Comparison of ENCODE assay signal across 29 cellular contexts in the genomic region with DNA sequence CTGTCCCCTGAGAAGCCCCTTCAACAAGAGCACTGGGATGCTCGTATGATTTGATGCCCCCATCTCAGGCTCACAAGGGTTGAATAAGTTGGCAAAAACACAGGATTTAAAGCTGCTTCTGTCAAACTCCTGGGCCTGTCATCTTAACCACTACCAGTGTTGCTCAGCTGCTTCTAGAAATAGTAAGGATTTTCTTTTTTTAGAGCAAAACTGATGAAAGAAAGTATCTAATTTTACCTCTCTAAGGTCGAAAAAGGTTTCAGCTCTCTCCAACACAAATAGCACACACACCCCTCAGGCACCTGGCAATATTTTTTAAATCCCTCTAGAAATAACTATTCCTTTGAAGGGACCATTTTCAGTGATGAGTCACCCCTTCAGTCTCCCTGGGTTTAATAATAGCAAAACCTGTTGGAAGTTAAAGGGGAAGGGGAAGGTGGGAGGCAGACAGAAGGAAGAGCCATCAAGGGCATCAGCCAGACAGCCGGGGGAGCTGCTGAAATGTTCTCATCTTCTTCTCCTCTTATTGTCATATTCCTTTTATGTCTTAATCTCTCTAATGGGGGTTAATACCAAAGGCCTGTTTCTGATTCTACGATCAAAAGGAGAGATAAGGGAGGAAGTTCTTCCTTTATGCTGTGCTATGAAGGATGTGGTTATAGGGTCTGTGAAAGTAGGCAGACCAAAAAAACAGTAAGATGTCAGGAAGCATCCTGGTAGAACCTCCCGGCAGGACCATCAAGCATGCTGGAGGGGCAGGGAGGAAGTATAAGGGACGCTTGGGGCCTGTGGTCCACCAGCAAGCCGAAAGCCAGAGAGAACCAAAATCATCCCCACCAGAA. TPM values are rescaled to one million over a fixed set of nuclear protein-coding genes. Genes with fewer than 3 reads are reported as not detected.
A peak's percentile ranks its signal among the peaks of the same experiment; 100 is the strongest.
DNase-seq lines count a peak whose midpoint lies in the region; ATAC-seq and TF ChIP-seq lines count a peak whose summit lies in the region.
"Had no signal": no experiment of that assay in that cellular context is flagged by ENCODE, and none has a peak within 500 bp of the region (broad histone marks: within the 10 kb centered on the region; RNA-seq: fewer than 3 reads in every experiment).

No MANE protein-coding gene starts in this region.

- TF ChIP-seq CTCF in osteoblast (IDR thresholded peaks at IDR 0.05; ENCODE audit: extremely low read depth, low read depth, low read length) (no peak), chondrocyte (IDR thresholded peaks at IDR 0.05) (no peak)

- H3K4me2 ChIP-seq in osteoblast (ENCODE audit: insufficient read depth, low read length), result no peak overlapping the region

- peak; percentile 50 for ATAC-seq in HG02623 (IDR thresholded peaks at IDR 0.05; ENCODE audit: unreplicated experiment)
- no peak for ATAC-seq in T-helper 17 cell
- no peak for ATAC-seq in activated naive CD4-positive, alpha-beta T cell treated with anti-CD3 and anti-CD28 coated beads, Interleukin-2, amount 50 U/mL, for 72 hours
- no peak for ATAC-seq in GM18505 (IDR thresholded peaks at IDR 0.05; ENCODE audit: unreplicated experiment)
- ATAC-seq: activated CD4-positive, alpha-beta T cell treated with anti-CD3 and anti-CD28 coated beads for 36 hours; heart left ventricle; stimulated activated naive CD8-positive, alpha-beta T cell treated with anti-CD3 and anti-CD28 coated beads, Interleukin-15, amount 100 ng/mL, for 72 hours had no signal

- no peaks in the 10 kb centered on the region for H4K20me1 ChIP-seq in osteoblast (ENCODE audit: insufficient read depth, low read length)

- no peaks in the 10 kb centered on the region for H3K36me3 ChIP-seq in osteoblast (ENCODE audit: insufficient read depth, low read length)
- H3K36me3 ChIP-seq: heart left ventricle, Peyer's patch, tibial nerve had no signal

- H3K4me3 Mint-ChIP-seq in T-helper 17 cell (peak overlapping the region; percentile 67), chondrocyte (ENCODE audit: unreplicated experiment) (no peak overlapping the region)
- H3K4me3 Mint-ChIP-seq: activated CD4-positive, alpha-beta T cell treated with anti-CD3 and anti-CD28 coated beads for 36 hours; activated naive CD8-positive, alpha-beta T cell; central memory CD8-positive, alpha-beta T cell; H9; stimulated activated naive CD8-positive, alpha-beta T cell treated with anti-CD3 and anti-CD28 coated beads, Interleukin-15, amount 100 ng/mL, for 72 hours had no signal

- H3K36me3 Mint-ChIP-seq in T-helper 17 cell (ENCODE audit: low read depth) (no peaks in the 10 kb centered on the region), chondrocyte (ENCODE audit: low read depth) (no peaks in the 10 kb centered on the region)
- no peaks in the 10 kb centered on the region for H3K36me3 Mint-ChIP-seq in activated naive CD4-positive, alpha-beta T cell treated with anti-CD3 and anti-CD28 coated beads, Interleukin-2, amount 50 U/mL, for 72 hours
- H3K36me3 Mint-ChIP-seq: activated naive CD8-positive, alpha-beta T cell had no signal

- H3K27ac Mint-ChIP-seq in T-helper 17 cell, result peak overlapping the region; percentile 47
- peak overlapping the region in 1 of 2 donors; percentile 50 for H3K27ac Mint-ChIP-seq in activated naive CD4-positive, alpha-beta T cell treated with anti-CD3 and anti-CD28 coated beads, Interleukin-2, amount 50 U/mL, for 72 hours
- no peak overlapping the region for H3K27ac Mint-ChIP-seq in chondrocyte (ENCODE audit: unreplicated experiment)
- H3K27ac Mint-ChIP-seq: activated CD4-positive, alpha-beta T cell treated with anti-CD3 and anti-CD28 coated beads for 36 hours; activated naive CD8-positive, alpha-beta T cell; H9 had no signal

- H3K4me1 Mint-ChIP-seq in T-helper 17 cell (peaks cover 38% of the 10 kb centered on the region), chondrocyte (ENCODE audit: low read depth) (peaks cover 9% of the 10 kb centered on the region)

- H3K9me3 Mint-ChIP-seq in activated naive CD4-positive, alpha-beta T cell treated with anti-CD3 and anti-CD28 coated beads, Interleukin-2, amount 50 U/mL, for 72 hours, result no peaks in the 10 kb centered on the region
- no peaks in the 10 kb centered on the region for H3K9me3 Mint-ChIP-seq in chondrocyte (ENCODE audit: low read depth)
- H3K9me3 Mint-ChIP-seq: central memory CD8-positive, alpha-beta T cell; H9; stimulated activated naive CD8-positive, alpha-beta T cell treated with anti-CD3 and anti-CD28 coated beads, Interleukin-15, amount 100 ng/mL, for 72 hours had no signal

- H3K4me3 ChIP-seq in osteoblast (ENCODE audit: insufficient read depth, low read length), result no peak overlapping the region
- H3K4me3 ChIP-seq: dorsolateral prefrontal cortex, heart left ventricle, Peyer's patch, tibial nerve had no signal

- TF ChIP-seq POLR2A in GM18505 (IDR thresholded peaks at IDR 0.05; ENCODE audit: borderline replicate concordance, extremely low read depth, insufficient read depth, insufficient read length), result no peak

- H3K79me2 ChIP-seq in osteoblast (ENCODE audit: insufficient read depth, low read length), result no peaks in the 10 kb centered on the region

- peaks cover 6% of the 10 kb centered on the region for H3K27me3 ChIP-seq in osteoblast (ENCODE audit: insufficient read depth, low read length)
- H3K27me3 ChIP-seq: heart left ventricle, Peyer's patch, tibial nerve had no signal

- DNase-seq in NCI-H2227 treated with DMSO at 0.1 percent for 48 hours (lab: John Stamatoyannopoulos, UW), result peak; percentile 19
- no peak for DNase-seq in NCI-H2227 (lab: John Stamatoyannopoulos, UW; ENCODE audit: unreplicated experiment)
- DNase-seq in T-helper 17 cell, result no peak
- DNase-seq in osteoblast (ENCODE audit: insufficient read length, low spot score, missing footprints), result peak; percentile 32
- DNase-seq in activated naive CD4-positive, alpha-beta T cell treated with anti-CD3 and anti-CD28 coated beads, Interleukin-2, amount 50 U/mL, for 72 hours (ENCODE audit: low spot score in 2 of 2), result no peak
- no peak for DNase-seq in chondrocyte (ENCODE audit: low spot score)
- DNase-seq: activated CD4-positive, alpha-beta T cell treated with anti-CD3 and anti-CD28 coated beads for 36 hours; AML-193; COR-L47; DMS79; dorsolateral prefrontal cortex; H9; heart left ventricle; NCI-H1417; NCI-H2081 treated with DMSO at 0.1 percent for 48 hours; NCI-H510A; Peyer's patch; stimulated activated CD4-positive, alpha-beta T cell treated with anti-CD3 and anti-CD28 coated beads, Interleukin-15, amount 100 ng/mL, for 24 hours; stimulated activated naive CD8-positive, alpha-beta T cell treated with anti-CD3 and anti-CD28 coated beads, Interleukin-15, amount 100 ng/mL, for 72 hours; T-helper 1 cell had no signal

- no peaks in the 10 kb centered on the region for H3K4me1 ChIP-seq in osteoblast (ENCODE audit: insufficient read depth, low read length)
- H3K4me1 ChIP-seq: heart left ventricle, Peyer's patch, tibial nerve had no signal

- H3K27ac ChIP-seq in osteoblast (ENCODE audit: low read depth, low read length), result no peak overlapping the region
- H3K27ac ChIP-seq: 22Rv1, dorsolateral prefrontal cortex, heart left ventricle, Peyer's patch, tibial nerve had no signal

- H3K9me3 ChIP-seq in T-helper 17 cell (ENCODE audit: control insufficient read depth, low read length, poor library complexity, severe bottlenecking) (no peaks in the 10 kb centered on the region), osteoblast (ENCODE audit: low read depth, low read length) (no peaks in the 10 kb centered on the region)
- H3K9me3 ChIP-seq: heart left ventricle, Peyer's patch, tibial nerve had no signal

- H2AFZ ChIP-seq in osteoblast (ENCODE audit: low read length), result no peak overlapping the region

- H3K27me3 Mint-ChIP-seq in T-helper 17 cell (peaks cover 6% of the 10 kb centered on the region), chondrocyte (ENCODE audit: low read depth) (peaks cover 11% of the 10 kb centered on the region)
- H3K27me3 Mint-ChIP-seq: activated CD4-positive, alpha-beta T cell treated with anti-CD3 and anti-CD28 coated beads for 36 hours; activated naive CD8-positive, alpha-beta T cell; stimulated activated naive CD8-positive, alpha-beta T cell treated with anti-CD3 and anti-CD28 coated beads, Interleukin-15, amount 100 ng/mL, for 72 hours had no signal

RNA-seq across cellular contexts. Expression of a gene that starts 31.9 kb away (rescaled TPM):
- total RNA-seq in T-helper 17 cell (not detected), osteoblast (not detected in 2 replicates), chondrocyte (not detected in 3 replicates)
- total RNA-seq in activated naive CD4-positive, alpha-beta T cell treated with anti-CD3 and anti-CD28 coated beads, Interleukin-2, amount 50 U/mL, for 72 hours, result not detected
- total RNA-seq: activated CD4-positive, alpha-beta T cell treated with anti-CD3 and anti-CD28 coated beads for 36 hours; dorsolateral prefrontal cortex; H9; heart left ventricle; lung microvascular endothelial cell; MCF 10A; Peyer's patch; posterior vena cava; tibial nerve had no signal

Comparison
In these comparisons a context has a peak if more than half of its experiments do, and no peak if none do; other contexts are left out.
1. DNase-seq: peak in NCI-H2227 treated with DMSO at 0.1 percent for 48 hours (single experiment) and osteoblast (single experiment); none in NCI-H2227 (single experiment), T-helper 17 cell (0 of 3), activated naive CD4-positive, alpha-beta T cell treated with anti-CD3 and anti-CD28 coated beads, Interleukin-2, amount 50 U/mL, for 72 hours (0 of 2) and chondrocyte (single experiment).